ENCODE assay signal across 16 cellular contexts in genomic region chr6:5674723-5675122, GRCh38.
"Had no signal": no experiment of that assay in that cellular context is flagged by ENCODE, and none has a peak within 500 bp of the region (broad histone marks: within the 10 kb centered on the region; RNA-seq: fewer than 3 reads in every experiment).

No MANE protein-coding gene starts in this region.

- H3K9me3 ChIP-seq: stomach had no signal

- H3K27me3 ChIP-seq: stomach had no signal

- H3K36me3 ChIP-seq: stomach had no signal

- H3K4me3 Mint-ChIP-seq: activated CD4-positive, alpha-beta memory T cell treated with anti-CD3 and anti-CD28 coated beads, Interleukin-2, amount 10 ng/mL, durations not matched to agents 7 days and 5 days; activated CD8-positive, alpha-beta memory T cell treated with anti-CD3 and anti-CD28 coated beads, Interleukin-2, amount 10 ng/mL, durations not matched to agents 7 days and 5 days; activated naive CD8-positive, alpha-beta T cell treated with anti-CD3 and anti-CD28 coated beads, Interleukin-2, amount 10 ng/mL, durations not matched to agents 7 days and 5 days; activated T-helper 17 cell treated with anti-CD3 and anti-CD28 coated beads, Interleukin-2, amount 50 U/mL, for 72 hours; nephron; stimulated activated effector memory CD8-positive, alpha-beta T cell treated with anti-CD3 and anti-CD28 coated beads, Interleukin-12 subunit alpha, Interleukin-12 subunit beta, amount 100 ng/mL, for 72 hours; T-helper 2 cell treated with Interferon-gamma antibody and Interleukin-4, amounts not matched to agents 5 μg/mL and 100 μg/mL, for 36 hours; WTC11 had no signal

- FAIRE-seq: small intestine had no signal

- H3K36me3 Mint-ChIP-seq: stimulated activated effector memory CD8-positive, alpha-beta T cell treated with anti-CD3 and anti-CD28 coated beads, Interleukin-12 subunit alpha, Interleukin-12 subunit beta, amount 100 ng/mL, for 72 hours; WTC11 had no signal

- H3K27me3 Mint-ChIP-seq: activated CD4-positive, alpha-beta memory T cell treated with anti-CD3 and anti-CD28 coated beads, Interleukin-2, amount 10 ng/mL, durations not matched to agents 7 days and 5 days; activated CD8-positive, alpha-beta memory T cell treated with anti-CD3 and anti-CD28 coated beads, Interleukin-2, amount 10 ng/mL, durations not matched to agents 7 days and 5 days; activated naive CD8-positive, alpha-beta T cell treated with anti-CD3 and anti-CD28 coated beads, Interleukin-2, amount 10 ng/mL, durations not matched to agents 7 days and 5 days; activated T-helper 17 cell treated with anti-CD3 and anti-CD28 coated beads, Interleukin-2, amount 50 U/mL, for 72 hours had no signal

- ATAC-seq: activated CD8-positive, alpha-beta memory T cell treated with anti-CD3 and anti-CD28 coated beads, Interleukin-2, amount 10 ng/mL, durations not matched to agents 7 days and 5 days; activated T-helper 17 cell treated with anti-CD3 and anti-CD28 coated beads, Interleukin-2, amount 50 U/mL, for 72 hours; stimulated activated effector memory CD8-positive, alpha-beta T cell treated with anti-CD3 and anti-CD28 coated beads, Interleukin-12 subunit alpha, Interleukin-12 subunit beta, amount 100 ng/mL, for 72 hours; WTC11 had no signal

- H3K27ac Mint-ChIP-seq: activated CD4-positive, alpha-beta memory T cell treated with anti-CD3 and anti-CD28 coated beads, Interleukin-2, amount 10 ng/mL, durations not matched to agents 7 days and 5 days; activated CD8-positive, alpha-beta memory T cell treated with anti-CD3 and anti-CD28 coated beads, Interleukin-2, amount 10 ng/mL, durations not matched to agents 7 days and 5 days; activated naive CD8-positive, alpha-beta T cell treated with anti-CD3 and anti-CD28 coated beads, Interleukin-2, amount 10 ng/mL, durations not matched to agents 7 days and 5 days; activated T-helper 17 cell treated with anti-CD3 and anti-CD28 coated beads, Interleukin-2, amount 50 U/mL, for 72 hours; nephron; stimulated activated effector memory CD8-positive, alpha-beta T cell treated with anti-CD3 and anti-CD28 coated beads, Interleukin-12 subunit alpha, Interleukin-12 subunit beta, amount 100 ng/mL, for 72 hours; T-helper 2 cell treated with Interferon-gamma antibody and Interleukin-4, amounts not matched to agents 5 μg/mL and 100 μg/mL, for 36 hours; WTC11 had no signal

- H3K4me3 ChIP-seq: stomach had no signal

- H3K9me3 Mint-ChIP-seq: activated CD4-positive, alpha-beta memory T cell treated with anti-CD3 and anti-CD28 coated beads, Interleukin-2, amount 10 ng/mL, durations not matched to agents 7 days and 5 days; activated T-helper 17 cell treated with anti-CD3 and anti-CD28 coated beads, Interleukin-2, amount 50 U/mL, for 72 hours; nephron; stimulated activated effector memory CD8-positive, alpha-beta T cell treated with anti-CD3 and anti-CD28 coated beads, Interleukin-12 subunit alpha, Interleukin-12 subunit beta, amount 100 ng/mL, for 72 hours; T-helper 2 cell treated with Interferon-gamma antibody and Interleukin-4, amounts not matched to agents 5 μg/mL and 100 μg/mL, for 36 hours; WTC11 had no signal

- DNase-seq: activated CD4-positive, alpha-beta memory T cell treated with anti-CD3 and anti-CD28 coated beads, Interleukin-2, amount 10 ng/mL, durations not matched to agents 7 days and 5 days; activated CD4-positive, alpha-beta T cell treated with anti-CD3 and anti-CD28 coated beads for 48 hours; activated CD8-positive, alpha-beta memory T cell treated with anti-CD3 and anti-CD28 coated beads, Interleukin-2, amount 10 ng/mL, durations not matched to agents 7 days and 5 days; activated naive CD4-positive, alpha-beta T cell treated with Interleukin-2 at 50 U/mL for 16 hours; activated naive CD8-positive, alpha-beta T cell treated with anti-CD3 and anti-CD28 coated beads, Interleukin-2, amount 10 ng/mL, durations not matched to agents 7 days and 5 days; islet precursor cell; mammary epithelial cell; retina; small intestine; stimulated activated CD4-positive, alpha-beta T cell treated with anti-CD3 and anti-CD28 coated beads, Interleukin-4, amount 100 ng/mL, for 24 hours; stomach had no signal
